ENCODE assay signal across 33 cellular contexts in genomic region chr20:59001068-59001448, GRCh38. TPM values are rescaled to one million over a fixed set of nuclear protein-coding genes. Genes with fewer than 3 reads are reported as not detected.
"Had no signal": no experiment of that assay in that cellular context is flagged by ENCODE, and none has a peak within 500 bp of the region (broad histone marks: within the 10 kb centered on the region; RNA-seq: fewer than 3 reads in every experiment).

No MANE protein-coding gene starts in this region.

- H3K4me2 ChIP-seq: smooth muscle cell had no signal

- DNase-seq: colonic mucosa; dermis blood vessel endothelial cell; effector memory CD8-positive, alpha-beta T cell; erythroblast; esophagus squamous epithelium; foreskin melanocyte; hypothalamus; immature natural killer cell; islet precursor cell; kidney glomerular epithelial cell; left colon; left ventricle myocardium inferior; lower lobe of right lung; naive thymus-derived CD8-positive, alpha-beta T cell; nephron progenitor cell; occipital lobe; stimulated activated CD4-positive, alpha-beta T cell treated with anti-CD3 and anti-CD28 coated beads, Interleukin-12 subunit alpha, Interleukin-12 subunit beta, amount 100 ng/mL, for 4 hours; stimulated activated CD4-positive, alpha-beta T cell treated with anti-CD3 and anti-CD28 coated beads, Interleukin-1b, Interleukin-23, amount 100 ng/mL, for 48 hours; stimulated activated CD4-positive, alpha-beta T cell treated with anti-CD3 and anti-CD28 coated beads, Interleukin-4, amount 100 ng/mL, for 1 hour; stimulated activated CD8-positive, alpha-beta memory T cell treated with anti-CD3 and anti-CD28 coated beads, Interleukin-4, amount 100 ng/mL, for 48 hours; stimulated activated naive CD8-positive, alpha-beta T cell treated with anti-CD3 and anti-CD28 coated beads, Interleukin-15, Interleukin-2, amounts not matched to agents 100 U/mL and 50 U/mL, for 24 hours; substantia nigra had no signal

- H3K27me3 ChIP-seq: colonic mucosa, esophagus squamous epithelium, pancreas, right lobe of liver, tibial nerve, upper lobe of left lung had no signal

- FAIRE-seq: endometrium, pancreas, urothelium cell line had no signal

- H3K9me3 ChIP-seq: colonic mucosa, esophagus squamous epithelium, left ventricle myocardium inferior, lower lobe of right lung, pancreas, right lobe of liver, thoracic aorta, tibial nerve, upper lobe of left lung had no signal

- H3K36me3 ChIP-seq: colonic mucosa had no signal

- H3K4me3 ChIP-seq: colonic mucosa, esophagus squamous epithelium, left ventricle myocardium inferior, lower lobe of right lung, pancreas, right lobe of liver, smooth muscle cell, thoracic aorta, tibial nerve, upper lobe of left lung had no signal

- ATAC-seq: effector memory CD8-positive, alpha-beta T cell; left colon; lower lobe of right lung; naive thymus-derived CD8-positive, alpha-beta T cell; pancreas; right lobe of liver; stimulated activated naive CD8-positive, alpha-beta T cell treated with anti-CD3 and anti-CD28 coated beads, Interleukin-15, Interleukin-2, amounts not matched to agents 100 U/mL and 50 U/mL, for 24 hours had no signal

- H3K27ac ChIP-seq: colonic mucosa, esophagus squamous epithelium, left ventricle myocardium inferior, lower lobe of right lung, pancreas, right lobe of liver, thoracic aorta, tibial nerve, upper lobe of left lung had no signal

RNA-seq across cellular contexts. Expression of gene TUBB1, which starts 18.2 kb away (rescaled TPM):
- total RNA-seq: chondrocyte; colonic mucosa; dermis blood vessel endothelial cell; left colon; myocyte; naive thymus-derived CD8-positive, alpha-beta T cell; pulmonary artery endothelial cell had no signal
- polyA plus RNA-seq: smooth muscle cell had no signal
